17 cellular contexts compared by ENCODE assay signal in genomic region chr5:81192351-81192750, GRCh38.
"Had no signal": no experiment of that assay in that cellular context is flagged by ENCODE, and none has a peak within 500 bp of the region (broad histone marks: within the 10 kb centered on the region; RNA-seq: fewer than 3 reads in every experiment).

No MANE protein-coding gene starts in this region.

- H3K36me3 Mint-ChIP-seq: stimulated activated memory B cell treated with anti-CD40 and anti-IgM and Interleukin-4, amounts not matched to agents 10 μg/mL and 1 μg/mL and 100 μg/mL, for 72 hours had no signal

- H3K4me3 Mint-ChIP-seq: stimulated activated memory B cell treated with anti-CD40 and anti-IgM and Interleukin-4, amounts not matched to agents 10 μg/mL and 1 μg/mL and 100 μg/mL, for 72 hours had no signal

- H3K9me3 Mint-ChIP-seq: stimulated activated memory B cell treated with anti-CD40 and anti-IgM and Interleukin-4, amounts not matched to agents 10 μg/mL and 1 μg/mL and 100 μg/mL, for 72 hours had no signal

- H3K27me3 ChIP-seq: gastrocnemius medialis, heart right ventricle, spleen, tibial nerve had no signal

- H3K27ac ChIP-seq: coronary artery, gastrocnemius medialis, heart right ventricle, spleen, VCaP had no signal

- H3K4me3 ChIP-seq: coronary artery, gastrocnemius medialis, heart right ventricle, spleen, tibial nerve had no signal

- H3K27ac Mint-ChIP-seq: progenitor cell of endocrine pancreas; stimulated activated memory B cell treated with anti-CD40 and anti-IgM and Interleukin-4, amounts not matched to agents 10 μg/mL and 1 μg/mL and 100 μg/mL, for 72 hours had no signal

- DNase-seq: activated CD4-positive, alpha-beta T cell treated with anti-CD3 and anti-CD28 coated beads for 4 hours; activated naive CD4-positive, alpha-beta T cell treated with Interleukin-2 at 50 U/mL for 16 hours; central memory CD4-positive, alpha-beta T cell; effector CD8-positive, alpha-beta T cell; gastrocnemius medialis; heart right ventricle; kidney; midbrain; spleen; stimulated activated CD4-positive, alpha-beta T cell treated with anti-CD3 and anti-CD28 coated beads, Interleukin-1b, Interleukin-23, amount 100 ng/mL, for 48 hours; T-helper 9 cell had no signal

- H3K9me3 ChIP-seq: gastrocnemius medialis, heart right ventricle, spleen, tibial nerve had no signal

- H3K36me3 ChIP-seq: gastrocnemius medialis, heart right ventricle, spleen, tibial nerve had no signal

- ATAC-seq: gastrocnemius medialis; heart right ventricle; sciatic nerve; stimulated activated memory B cell treated with anti-CD40 and anti-IgM and Interleukin-4, amounts not matched to agents 10 μg/mL and 1 μg/mL and 100 μg/mL, for 72 hours had no signal
